In genomic region chr21:30695956-30696355, GRCh38 we compare ENCODE assay signal across 20 cellular contexts. TPM values are rescaled to one million over a fixed set of nuclear protein-coding genes. Genes with fewer than 3 reads are reported as not detected.
DNase-seq lines count a peak whose midpoint lies in the region; ATAC-seq and TF ChIP-seq lines count a peak whose summit lies in the region.
"Had no signal": no experiment of that assay in that cellular context is flagged by ENCODE, and none has a peak within 500 bp of the region (broad histone marks: within the 10 kb centered on the region; RNA-seq: fewer than 3 reads in every experiment).

No MANE protein-coding gene starts in this region.

- peaks cover 8% of the 10 kb centered on the region for H3K27me3 ChIP-seq in SK-N-SH (ENCODE audit: insufficient read depth)

- no peaks in the 10 kb centered on the region for H3K9me3 ChIP-seq in SK-N-SH
- H3K9me3 ChIP-seq: A549 had no signal

- no peaks in the 10 kb centered on the region for H3K9me2 ChIP-seq in SK-N-SH

- CTCF ChIA-PET in SK-N-SH (lab: Yijun Ruan, JAX): no interaction called here

- DNase-seq in SK-N-SH (no peak), SW480 (ENCODE audit: low spot score) (peak; percentile 11), left kidney (ENCODE audit: low read depth, low spot score) (peak; percentile 82)
- peak; percentile 21 for DNase-seq in Jurkat, Clone E6-1 (ENCODE audit: low read depth, low spot score)
- no peak for DNase-seq in stimulated activated CD4-positive, alpha-beta T cell treated with anti-CD3 and anti-CD28 coated beads, Interleukin-2, amount 100 ng/mL, for 48 hours
- DNase-seq: AML-193; Calu3; CD4-positive, alpha-beta T cell; DMS 273 treated with DMSO at 0.1 percent for 48 hours had no signal

- H3K36me3 ChIP-seq in SK-N-SH (replicated peaks in 1 of 2; ENCODE audit: control insufficient read depth in 1 of 2, insufficient read depth in 2 of 2, low read length in 1 of 2): no peaks in the 10 kb centered on the region
- H3K36me3 ChIP-seq: HAP-1 had no signal

- 3% methylated on average over 1 of the region's 1 CpG for WGBS in SK-N-SH (ENCODE audit: low lambda C conversion rate)

- no peak overlapping the region for H3K9ac ChIP-seq in SK-N-SH
- H3K9ac ChIP-seq: KMS-11 had no signal

- no peak overlapping the region for H3K4me2 ChIP-seq in SK-N-SH
- H3K4me2 ChIP-seq: A549, KMS-11 had no signal

- no peak overlapping the region for H3K4me3 ChIP-seq in SK-N-SH (ENCODE audit: low read depth in 2 of 2, low read length in 1 of 2)
- H3K4me3 ChIP-seq in Jurkat, Clone E6-1 (ENCODE audit: low read length): no peak overlapping the region
- H3K4me3 ChIP-seq: A549, HAP-1 had no signal

- H2AFZ ChIP-seq in SK-N-SH (ENCODE audit: low read depth): no peak overlapping the region

- POLR2A ChIA-PET in SK-N-SH (lab: Yijun Ruan, JAX): no interaction called here

- TF ChIP-seq RAD21 in SK-N-SH (IDR thresholded peaks at IDR 0.05; ENCODE audit: low read length): no peak

- ATAC-seq in SK-N-SH treated with all-trans-retinoic acid at 6 μM for 48 hours (no peak), HG02642 (IDR thresholded peaks at IDR 0.05; ENCODE audit: poor library complexity, unreplicated experiment) (no peak), GM18520 (IDR thresholded peaks at IDR 0.05; ENCODE audit: unreplicated experiment) (no peak)
- ATAC-seq: A549 had no signal

- H3F3A ChIP-seq in SK-N-SH (replicated peaks; ENCODE audit: insufficient read depth): no peaks in the 10 kb centered on the region

- no peak for TF ChIP-seq EP300 in SK-N-SH (IDR thresholded peaks at IDR 0.05; ENCODE audit: borderline replicate concordance in 1 of 2, low read depth in 1 of 2, low read length in 1 of 2)

- no peak overlapping the region for H3K27ac ChIP-seq in SK-N-SH (ENCODE audit: low read depth in 2 of 2, low read length in 1 of 2)
- H3K27ac ChIP-seq: 22Rv1, A549, C4-2B, KMS-11 had no signal

- no peaks in the 10 kb centered on the region for H4K20me1 ChIP-seq in SK-N-SH (ENCODE audit: insufficient read depth)

- no peak for TF ChIP-seq CTCF in SK-N-SH (IDR thresholded peaks at IDR 0.05)

- H3K79me2 ChIP-seq in SK-N-SH (ENCODE audit: insufficient read depth): no peaks in the 10 kb centered on the region

- no peaks in the 10 kb centered on the region for H3K4me1 ChIP-seq in SK-N-SH (ENCODE audit: control insufficient read depth in 1 of 2, insufficient read depth in 2 of 2, low read depth in 1 of 2, low read length in 1 of 2)
- H3K4me1 ChIP-seq: A549, HAP-1 had no signal

TF ChIP-seq in SK-N-SH, 30 proteins besides CTCF, POLR2A, EP300 and RAD21 (continues in another document):
- no peak for TF ChIP-seq MEF2A (IDR thresholded peaks at IDR 0.05; ENCODE audit: borderline replicate concordance, low read depth)
- TF ChIP-seq, protein P1, sequence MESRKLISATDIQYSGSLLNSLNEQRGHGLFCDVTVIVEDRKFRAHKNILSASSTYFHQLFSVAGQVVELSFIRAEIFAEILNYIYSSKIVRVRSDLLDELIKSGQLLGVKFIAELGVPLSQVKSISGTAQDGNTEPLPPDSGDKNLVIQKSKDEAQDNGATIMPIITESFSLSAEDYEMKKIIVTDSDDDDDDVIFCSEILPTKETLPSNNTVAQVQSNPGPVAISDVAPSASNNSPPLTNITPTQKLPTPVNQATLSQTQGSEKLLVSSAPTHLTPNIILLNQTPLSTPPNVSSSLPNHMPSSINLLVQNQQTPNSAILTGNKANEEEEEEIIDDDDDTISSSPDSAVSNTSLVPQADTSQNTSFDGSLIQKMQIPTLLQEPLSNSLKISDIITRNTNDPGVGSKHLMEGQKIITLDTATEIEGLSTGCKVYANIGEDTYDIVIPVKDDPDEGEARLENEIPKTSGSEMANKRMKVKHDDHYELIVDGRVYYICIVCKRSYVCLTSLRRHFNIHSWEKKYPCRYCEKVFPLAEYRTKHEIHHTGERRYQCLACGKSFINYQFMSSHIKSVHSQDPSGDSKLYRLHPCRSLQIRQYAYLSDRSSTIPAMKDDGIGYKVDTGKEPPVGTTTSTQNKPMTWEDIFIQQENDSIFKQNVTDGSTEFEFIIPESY (IDR thresholded peaks at IDR 0.05; ENCODE audit: borderline replicate concordance, low read depth): no peak
- 0 out of 2 replicates have a peak, but pooled peaks have one; percentile 12 for TF ChIP-seq PBX3 (IDR thresholded peaks at IDR 0.05)
- TF ChIP-seq, protein P2, sequence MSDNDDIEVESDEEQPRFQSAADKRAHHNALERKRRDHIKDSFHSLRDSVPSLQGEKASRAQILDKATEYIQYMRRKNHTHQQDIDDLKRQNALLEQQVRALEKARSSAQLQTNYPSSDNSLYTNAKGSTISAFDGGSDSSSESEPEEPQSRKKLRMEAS (IDR thresholded peaks at IDR 0.05; ENCODE audit: low read depth): no peak

TF ChIP-seq in SK-N-SH treated with all-trans-retinoic acid at 6 μM for 48 hours, 23 proteins besides CTCF, POLR2A, EP300 and RAD21 (continues in another document):
- no peak for TF ChIP-seq PPARA (CRISPR knock-in tag; IDR thresholded peaks at IDR 0.05; ENCODE audit: borderline replicate concordance)
- no peak for TF ChIP-seq OSR1 (CRISPR knock-in tag; IDR thresholded peaks at IDR 0.05)
- TF ChIP-seq ZNF70 (CRISPR knock-in tag; IDR thresholded peaks at IDR 0.05): no peak
- TF ChIP-seq, protein P3, sequence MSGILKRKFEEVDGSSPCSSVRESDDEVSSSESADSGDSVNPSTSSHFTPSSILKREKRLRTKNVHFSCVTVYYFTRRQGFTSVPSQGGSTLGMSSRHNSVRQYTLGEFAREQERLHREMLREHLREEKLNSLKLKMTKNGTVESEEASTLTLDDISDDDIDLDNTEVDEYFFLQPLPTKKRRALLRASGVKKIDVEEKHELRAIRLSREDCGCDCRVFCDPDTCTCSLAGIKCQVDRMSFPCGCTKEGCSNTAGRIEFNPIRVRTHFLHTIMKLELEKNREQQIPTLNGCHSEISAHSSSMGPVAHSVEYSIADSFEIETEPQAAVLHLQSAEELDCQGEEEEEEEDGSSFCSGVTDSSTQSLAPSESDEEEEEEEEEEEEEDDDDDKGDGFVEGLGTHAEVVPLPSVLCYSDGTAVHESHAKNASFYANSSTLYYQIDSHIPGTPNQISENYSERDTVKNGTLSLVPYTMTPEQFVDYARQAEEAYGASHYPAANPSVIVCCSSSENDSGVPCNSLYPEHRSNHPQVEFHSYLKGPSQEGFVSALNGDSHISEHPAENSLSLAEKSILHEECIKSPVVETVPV (CRISPR knock-in tag; IDR thresholded peaks at IDR 0.05): no peak
- TF ChIP-seq, protein P4, sequence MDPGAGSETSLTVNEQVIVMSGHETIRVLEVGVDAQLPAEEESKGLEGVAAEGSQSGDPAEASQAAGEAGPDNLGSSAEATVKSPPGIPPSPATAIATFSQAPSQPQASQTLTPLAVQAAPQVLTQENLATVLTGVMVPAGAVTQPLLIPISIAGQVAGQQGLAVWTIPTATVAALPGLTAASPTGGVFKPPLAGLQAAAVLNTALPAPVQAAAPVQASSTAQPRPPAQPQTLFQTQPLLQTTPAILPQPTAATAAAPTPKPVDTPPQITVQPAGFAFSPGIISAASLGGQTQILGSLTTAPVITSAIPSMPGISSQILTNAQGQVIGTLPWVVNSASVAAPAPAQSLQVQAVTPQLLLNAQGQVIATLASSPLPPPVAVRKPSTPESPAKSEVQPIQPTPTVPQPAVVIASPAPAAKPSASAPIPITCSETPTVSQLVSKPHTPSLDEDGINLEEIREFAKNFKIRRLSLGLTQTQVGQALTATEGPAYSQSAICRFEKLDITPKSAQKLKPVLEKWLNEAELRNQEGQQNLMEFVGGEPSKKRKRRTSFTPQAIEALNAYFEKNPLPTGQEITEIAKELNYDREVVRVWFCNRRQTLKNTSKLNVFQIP (CRISPR knock-in tag; IDR thresholded peaks at IDR 0.05; ENCODE audit: borderline replicate concordance, low read depth): no peak
- TF ChIP-seq, protein P5, sequence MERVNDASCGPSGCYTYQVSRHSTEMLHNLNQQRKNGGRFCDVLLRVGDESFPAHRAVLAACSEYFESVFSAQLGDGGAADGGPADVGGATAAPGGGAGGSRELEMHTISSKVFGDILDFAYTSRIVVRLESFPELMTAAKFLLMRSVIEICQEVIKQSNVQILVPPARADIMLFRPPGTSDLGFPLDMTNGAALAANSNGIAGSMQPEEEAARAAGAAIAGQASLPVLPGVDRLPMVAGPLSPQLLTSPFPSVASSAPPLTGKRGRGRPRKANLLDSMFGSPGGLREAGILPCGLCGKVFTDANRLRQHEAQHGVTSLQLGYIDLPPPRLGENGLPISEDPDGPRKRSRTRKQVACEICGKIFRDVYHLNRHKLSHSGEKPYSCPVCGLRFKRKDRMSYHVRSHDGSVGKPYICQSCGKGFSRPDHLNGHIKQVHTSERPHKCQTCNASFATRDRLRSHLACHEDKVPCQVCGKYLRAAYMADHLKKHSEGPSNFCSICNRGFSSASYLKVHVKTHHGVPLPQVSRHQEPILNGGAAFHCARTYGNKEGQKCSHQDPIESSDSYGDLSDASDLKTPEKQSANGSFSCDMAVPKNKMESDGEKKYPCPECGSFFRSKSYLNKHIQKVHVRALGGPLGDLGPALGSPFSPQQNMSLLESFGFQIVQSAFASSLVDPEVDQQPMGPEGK (CRISPR knock-in tag; IDR thresholded peaks at IDR 0.05; ENCODE audit: borderline replicate concordance): no peak
- TF ChIP-seq GLIS3 (CRISPR knock-in tag; IDR thresholded peaks at IDR 0.05): no peak

RNA-seq across cellular contexts. Expression of gene KRTAP21-3, which starts 22.6 kb away (rescaled TPM):
- polyA plus RNA-seq in SK-N-SH (2012; rRNA removed): not detected in 2 replicates
- polyA plus RNA-seq in SK-N-SH (2012; cell fraction: cytosol; rRNA removed): not detected in 2 replicates
- not detected in 2 replicates for polyA plus RNA-seq in SK-N-SH (2012; cell fraction: nucleus; rRNA removed)
- polyA plus RNA-seq in Jurkat, Clone E6-1 (2012; ENCODE audit: insufficient read depth, insufficient read length): not detected
- polyA plus RNA-seq: A549, BJ, H1, IgD-negative memory B cell had no signal

RNA-seq across cellular contexts. Expression of gene KRTAP21-2, which starts 51.1 kb away (rescaled TPM):
- polyA plus RNA-seq in SK-N-SH (2012; rRNA removed): not detected in 2 replicates
- not detected in 2 replicates for polyA plus RNA-seq in SK-N-SH (2012; cell fraction: cytosol; rRNA removed)
- polyA plus RNA-seq in SK-N-SH (2012; cell fraction: nucleus; rRNA removed): not detected in 2 replicates
- polyA plus RNA-seq in Jurkat, Clone E6-1 (2012; ENCODE audit: insufficient read depth, insufficient read length): not detected
- polyA plus RNA-seq: A549, BJ, H1, IgD-negative memory B cell had no signal

RNA-seq across cellular contexts. Expression of gene KRTAP20-3, which starts 53.3 kb away (rescaled TPM):
- polyA plus RNA-seq in SK-N-SH (2012; rRNA removed): not detected in 2 replicates
- polyA plus RNA-seq in SK-N-SH (2012; cell fraction: cytosol; rRNA removed): not detected in 2 replicates
- polyA plus RNA-seq in SK-N-SH (2012; cell fraction: nucleus; rRNA removed): not detected in 2 replicates
- not detected for polyA plus RNA-seq in Jurkat, Clone E6-1 (2012; ENCODE audit: insufficient read depth, insufficient read length)
- polyA plus RNA-seq: A549, BJ, H1, IgD-negative memory B cell had no signal

RNA-seq across cellular contexts. Expression of gene KRTAP21-1, which starts 59.3 kb away (rescaled TPM):
- polyA plus RNA-seq in SK-N-SH (2012; rRNA removed): not detected in 2 replicates
- not detected in 2 replicates for polyA plus RNA-seq in SK-N-SH (2012; cell fraction: cytosol; rRNA removed)
- not detected in 2 replicates for polyA plus RNA-seq in SK-N-SH (2012; cell fraction: nucleus; rRNA removed)
- not detected for polyA plus RNA-seq in Jurkat, Clone E6-1 (2012; ENCODE audit: insufficient read depth, insufficient read length)
- polyA plus RNA-seq: A549, BJ, H1, IgD-negative memory B cell had no signal

Comparison
In these comparisons a context has a peak if more than half of its experiments do, and no peak if none do; other contexts are left out.
1. DNase-seq: peak in Jurkat, Clone E6-1 (single experiment), SW480 (single experiment) and left kidney (single experiment); none in SK-N-SH (single experiment) and stimulated activated CD4-positive, alpha-beta T cell treated with anti-CD3 and anti-CD28 coated beads, Interleukin-2, amount 100 ng/mL, for 48 hours (0 of 2).